In the genomic region with DNA sequence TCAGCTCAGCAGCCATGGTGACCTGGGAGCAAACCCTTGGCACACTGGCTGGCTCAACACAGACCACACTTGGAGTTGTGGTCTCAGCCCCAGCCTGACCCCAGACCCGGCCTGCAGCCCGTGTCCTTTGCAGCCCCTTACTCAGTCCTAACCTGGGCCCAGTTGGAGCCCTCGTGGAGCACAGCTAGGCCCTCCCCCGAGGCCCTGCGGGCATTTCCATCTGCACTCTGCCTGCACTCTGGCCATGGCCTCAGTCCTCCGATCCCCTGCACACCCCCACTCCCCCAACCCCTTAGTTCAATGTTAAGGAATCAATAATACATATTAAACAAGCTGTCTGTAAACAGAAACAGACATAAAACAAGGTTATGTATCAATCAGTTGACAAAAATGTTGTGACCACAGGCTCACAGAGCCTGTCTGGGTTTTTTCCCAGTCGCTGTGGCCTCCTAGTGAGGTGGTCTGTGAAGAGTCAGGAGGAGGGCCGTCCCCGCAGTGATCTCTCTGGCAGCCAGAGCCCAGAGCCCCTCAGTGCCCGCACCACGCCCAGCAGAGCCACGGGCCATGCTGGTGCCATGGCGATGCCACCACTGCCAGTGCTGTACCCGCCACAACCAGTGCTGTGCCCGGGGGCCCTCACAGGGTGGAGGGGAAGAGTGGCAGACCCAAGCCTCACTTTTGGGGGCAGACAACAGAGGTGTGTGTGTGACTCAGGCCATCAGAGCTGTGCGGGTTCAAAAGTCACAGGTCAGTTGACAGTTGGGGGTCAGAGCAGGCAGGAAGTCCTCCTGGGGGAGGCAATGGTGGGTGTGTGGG, we compare ENCODE assay signal across 20 cellular contexts. TPM values are rescaled to one million over a fixed set of nuclear protein-coding genes. Genes with fewer than 3 reads are reported as not detected.
DNase-seq lines count a peak whose midpoint lies in the region; ATAC-seq and TF ChIP-seq lines count a peak whose summit lies in the region.
"Had no signal": no experiment of that assay in that cellular context is flagged by ENCODE, and none has a peak within 500 bp of the region (broad histone marks: within the 10 kb centered on the region; RNA-seq: fewer than 3 reads in every experiment).

No MANE protein-coding gene starts in this region.

- no peak for TF ChIP-seq CTCF in natural killer cell (IDR thresholded peaks at IDR 0.05)
- TF ChIP-seq CTCF in body of pancreas (IDR thresholded peaks at IDR 0.05) = no peak

- no peaks in the 10 kb centered on the region for H3K9me3 Mint-ChIP-seq in natural killer cell treated with Interleukin-12 subunit alpha and Interleukin-12 subunit beta and Interleukin-15 and Interleukin-18, amount 100 ng/mL, for 72 hours
- no peaks in the 10 kb centered on the region for H3K9me3 Mint-ChIP-seq in natural killer cell
- peaks cover 0 to 1% (median 0%) of the 10 kb centered on the region in 11 donors for H3K9me3 Mint-ChIP-seq in naive thymus-derived CD4-positive, alpha-beta T cell
- H3K9me3 Mint-ChIP-seq: IgD-negative memory B cell had no signal

- H3K9me3 ChIP-seq in body of pancreas = no peaks in the 10 kb centered on the region
- H3K9me3 ChIP-seq in naive thymus-derived CD4-positive, alpha-beta T cell (ENCODE audit: control insufficient read depth in 2 of 3, low read length in 3 of 3) = no peaks in the 10 kb centered on the region

- no peaks in the 10 kb centered on the region for H3K27me3 ChIP-seq in body of pancreas
- no peaks in the 10 kb centered on the region for H3K27me3 ChIP-seq in naive thymus-derived CD4-positive, alpha-beta T cell (ENCODE audit: control insufficient read depth in 2 of 2, insufficient read depth in 2 of 2, low read length in 2 of 2)
- H3K27me3 ChIP-seq: BLaER1 treated with 17β-estradiol and CSF1 and Interleukin-3, amounts not matched to agents 10 nM and 100 nM had no signal

- peak; percentile 22 for DNase-seq in natural killer cell treated with Interleukin-12 subunit alpha and Interleukin-12 subunit beta and Interleukin-15 and Interleukin-18, amount 100 ng/mL, for 72 hours (ENCODE audit: low spot score)
- DNase-seq in natural killer cell (no peak), body of pancreas (no peak), GM03348 (ENCODE audit: low spot score) (no peak), retina (no peak)
- no peak for DNase-seq in naive thymus-derived CD4-positive, alpha-beta T cell
- no peak for DNase-seq in activated CD4-positive, CD25-positive, alpha-beta regulatory T cell (lab: John Stamatoyannopoulos, UW)
- DNase-seq: CD8-positive, alpha-beta memory T cell; GDM1; HFFc6; NCI-H187 treated with DMSO at 0.1 percent for 48 hours; NCI-H345; NK-92 treated with Interleukin-12 subunit alpha and Interleukin-12 subunit beta, amount 100 ng/mL, for 24 hours; OCI-M1; RPMI8226 had no signal

- CTCF ChIA-PET in naive thymus-derived CD4-positive, alpha-beta T cell (lab: Charles Lee) = interaction anchor here (0.6 kb wide), 1 partner anchor 1379 kb away, joined by 3 read pairs; no protein-coding TSS in a partner anchor

- peaks cover 18 to 20% of the 10 kb centered on the region in 2 donors for H3K27me3 Mint-ChIP-seq in natural killer cell treated with Interleukin-12 subunit alpha and Interleukin-12 subunit beta and Interleukin-15 and Interleukin-18, amount 100 ng/mL, for 72 hours
- peaks cover 21 to 22% of the 10 kb centered on the region in 2 donors for H3K27me3 Mint-ChIP-seq in natural killer cell (ENCODE audit: low read depth in 2 of 2)
- H3K27me3 Mint-ChIP-seq in naive thymus-derived CD4-positive, alpha-beta T cell = peaks cover 23 to 35% (median 27%) of the 10 kb centered on the region in 5 donors

- no peaks in the 10 kb centered on the region for H3K36me3 ChIP-seq in body of pancreas (replicated peaks in 1 of 2; ENCODE audit: insufficient read depth in 1 of 2, low read depth in 2 of 2)
- no peaks in the 10 kb centered on the region for H3K36me3 ChIP-seq in naive thymus-derived CD4-positive, alpha-beta T cell (ENCODE audit: control insufficient read depth in 2 of 3, insufficient read depth in 3 of 3, low read length in 3 of 3)
- H3K36me3 ChIP-seq: BLaER1 treated with 17β-estradiol and CSF1 and Interleukin-3, amounts not matched to agents 10 nM and 100 nM had no signal

- H3K4me3 Mint-ChIP-seq in natural killer cell treated with Interleukin-12 subunit alpha and Interleukin-12 subunit beta and Interleukin-15 and Interleukin-18, amount 100 ng/mL, for 72 hours = no peak overlapping the region
- H3K4me3 Mint-ChIP-seq in natural killer cell = no peak overlapping the region
- no peak overlapping the region for H3K4me3 Mint-ChIP-seq in naive thymus-derived CD4-positive, alpha-beta T cell
- H3K4me3 Mint-ChIP-seq: CD8-positive, alpha-beta memory T cell; HFFc6 had no signal

- intact Hi-C loops in natural killer cell (cut with micrococcal nuclease) (no loop called here), body of pancreas (cut with DNase I) (no loop called here)
- intact Hi-C loops in naive thymus-derived CD4-positive, alpha-beta T cell (cut with micrococcal nuclease) = no loop called here

- H3K4me3 ChIP-seq in body of pancreas = no peak overlapping the region
- no peak overlapping the region for H3K4me3 ChIP-seq in naive thymus-derived CD4-positive, alpha-beta T cell (ENCODE audit: low read length)
- H3K4me3 ChIP-seq: BLaER1 treated with 17β-estradiol and CSF1 and Interleukin-3, amounts not matched to agents 10 nM and 100 nM had no signal

- H3K36me3 Mint-ChIP-seq in natural killer cell treated with Interleukin-12 subunit alpha and Interleukin-12 subunit beta and Interleukin-15 and Interleukin-18, amount 100 ng/mL, for 72 hours = no peaks in the 10 kb centered on the region
- H3K36me3 Mint-ChIP-seq in natural killer cell = no peaks in the 10 kb centered on the region
- H3K36me3 Mint-ChIP-seq in naive thymus-derived CD4-positive, alpha-beta T cell = no peaks in the 10 kb centered on the region
- H3K36me3 Mint-ChIP-seq: CD8-positive, alpha-beta memory T cell; IgD-negative memory B cell had no signal

- 74 to 78% methylated on average over 11 to 14 of the region's 16 CpGs for WGBS in body of pancreas, 2 donors

- no peak for ATAC-seq in natural killer cell treated with Interleukin-12 subunit alpha and Interleukin-12 subunit beta and Interleukin-15 and Interleukin-18, amount 100 ng/mL, for 72 hours
- ATAC-seq in natural killer cell (no peak), body of pancreas (no peak), HG03442 (IDR thresholded peaks at IDR 0.05; ENCODE audit: unreplicated experiment) (no peak)
- peak; percentile 18 for ATAC-seq in naive thymus-derived CD4-positive, alpha-beta T cell

- H3K27ac ChIP-seq in body of pancreas = peak overlapping the region; percentile 14 to 46 (median 30)
- H3K27ac ChIP-seq in naive thymus-derived CD4-positive, alpha-beta T cell (ENCODE audit: low read depth, low read length) = no peak overlapping the region
- H3K27ac ChIP-seq: BLaER1 treated with 17β-estradiol and CSF1 and Interleukin-3, amounts not matched to agents 10 nM and 100 nM had no signal

- no peak overlapping the region for H3K27ac Mint-ChIP-seq in natural killer cell treated with Interleukin-12 subunit alpha and Interleukin-12 subunit beta and Interleukin-15 and Interleukin-18, amount 100 ng/mL, for 72 hours
- H3K27ac Mint-ChIP-seq in natural killer cell = no peak overlapping the region
- peak overlapping the region in 1 of 9 donors; percentile 57 for H3K27ac Mint-ChIP-seq in naive thymus-derived CD4-positive, alpha-beta T cell
- H3K27ac Mint-ChIP-seq: HFFc6, IgD-negative memory B cell had no signal

- no peak for TF ChIP-seq POLR2A in body of pancreas (IDR thresholded peaks at IDR 0.05)

- H3K4me1 ChIP-seq in body of pancreas = peaks cover 11% of the 10 kb centered on the region
- H3K4me1 ChIP-seq in naive thymus-derived CD4-positive, alpha-beta T cell (ENCODE audit: control insufficient read depth in 2 of 2, insufficient read depth in 2 of 2, low read length in 2 of 2) = no peaks in the 10 kb centered on the region

- POLR2A ChIA-PET in naive thymus-derived CD4-positive, alpha-beta T cell (lab: Charles Lee) = no interaction called here

- H3K4me1 Mint-ChIP-seq in natural killer cell treated with Interleukin-12 subunit alpha and Interleukin-12 subunit beta and Interleukin-15 and Interleukin-18, amount 100 ng/mL, for 72 hours (ENCODE audit: low read depth in 2 of 2) = peaks cover 3 to 4% of the 10 kb centered on the region in 2 donors
- no peaks in the 10 kb centered on the region for H3K4me1 Mint-ChIP-seq in natural killer cell
- H3K4me1 Mint-ChIP-seq in naive thymus-derived CD4-positive, alpha-beta T cell = peaks cover 0 to 8% (median 0%) of the 10 kb centered on the region in 7 donors

RNA-seq across cellular contexts. Expression of a gene that starts 25.5 kb away (rescaled TPM):
- total RNA-seq in natural killer cell treated with Interleukin-12 subunit alpha and Interleukin-12 subunit beta and Interleukin-15 and Interleukin-18, amount 100 ng/mL, for 72 hours = not detected
- not detected for total RNA-seq in natural killer cell
- total RNA-seq in body of pancreas = not detected
- not detected for total RNA-seq in naive thymus-derived CD4-positive, alpha-beta T cell
- polyA plus RNA-seq in naive thymus-derived CD4-positive, alpha-beta T cell = not detected
- total RNA-seq: CD8-positive, alpha-beta memory T cell; H4; HFFc6; HT1080 had no signal
- polyA plus RNA-seq: CD8-positive, alpha-beta memory T cell; IgD-negative memory B cell had no signal
